ENCODE assay signal across 26 cellular contexts in genomic region chr20:47086316-47086715, GRCh38.
"Had no signal": no experiment of that assay in that cellular context is flagged by ENCODE, and none has a peak within 500 bp of the region (broad histone marks: within the 10 kb centered on the region; RNA-seq: fewer than 3 reads in every experiment).

No MANE protein-coding gene starts in this region.

- H3K79me2 ChIP-seq: parathyroid adenoma had no signal

- H2AFZ ChIP-seq: parathyroid adenoma had no signal

- H3K4me1 ChIP-seq: parathyroid adenoma, psoas muscle, right lobe of liver, sigmoid colon, stomach, thyroid gland, tibial nerve, upper lobe of right lung, uterus had no signal

- H3K27me3 ChIP-seq: neutrophil, ovary, right lobe of liver, sigmoid colon, stomach, thyroid gland, tibial nerve, upper lobe of right lung, uterus had no signal

- H3K9me3 ChIP-seq: neutrophil, ovary, psoas muscle, right lobe of liver, stomach, thoracic aorta, thyroid gland, tibial nerve, upper lobe of right lung, uterus had no signal

- H3K27ac ChIP-seq: neutrophil, ovary, parathyroid adenoma, psoas muscle, right lobe of liver, sigmoid colon, stomach, thoracic aorta, thyroid gland, tibial nerve, upper lobe of right lung, uterus had no signal

- ATAC-seq: naive thymus-derived CD8-positive, alpha-beta T cell; natural killer cell treated with Interleukin-12 subunit alpha and Interleukin-12 subunit beta and Interleukin-15 and Interleukin-18, amount 100 ng/mL, for 72 hours; psoas muscle; right cardiac atrium; right lobe of liver; stimulated activated effector memory CD8-positive, alpha-beta T cell treated with anti-CD3 and anti-CD28 coated beads, Interleukin-12 subunit alpha, Interleukin-12 subunit beta, amount 100 ng/mL, for 72 hours; stimulated activated naive B cell treated with anti-CD40 and anti-IgM and Interleukin-4, amounts not matched to agents 10 μg/mL and 1 μg/mL and 100 μg/mL, for 72 hours; upper lobe of right lung had no signal

- DNase-seq: naive thymus-derived CD8-positive, alpha-beta T cell; nephron progenitor cell; nucleus accumbens; ovary; posterior cingulate gyrus; psoas muscle; right cardiac atrium; right lobe of liver; sigmoid colon; small intestine; stimulated activated CD4-positive, alpha-beta T cell treated with anti-CD3 and anti-CD28 coated beads, Interleukin-15, amount 100 ng/mL, for 24 hours; stimulated activated CD4-positive, alpha-beta T cell treated with anti-CD3 and anti-CD28 coated beads, Interleukin-2, amount 100 ng/mL, for 24 hours; stimulated activated CD4-positive, alpha-beta T cell treated with anti-CD3 and anti-CD28 coated beads, Interleukin-2, amount 100 ng/mL, for 48 hours; stimulated activated CD4-positive, alpha-beta T cell treated with anti-CD3 and anti-CD28 coated beads, Interleukin-4, amount 100 ng/mL, for 24 hours; stimulated activated naive B cell treated with anti-CD40 and anti-IgM and Interleukin-4, amounts not matched to agents 10 μg/mL and 1 μg/mL and 100 μg/mL, for 72 hours; stimulated activated naive CD4-positive, alpha-beta T cell treated with Interleukin-2 at 50 U/mL for 16 hours; stomach; thyroid gland; upper lobe of right lung; uterus had no signal

- H3K36me3 ChIP-seq: neutrophil, ovary, right lobe of liver, sigmoid colon, stomach, thoracic aorta, thyroid gland, upper lobe of right lung, uterus had no signal

- H3K4me3 ChIP-seq: ovary, psoas muscle, right lobe of liver, sigmoid colon, stomach, thoracic aorta, thyroid gland, tibial nerve, upper lobe of right lung, uterus had no signal

- H3K9ac ChIP-seq: parathyroid adenoma had no signal
